In the genomic region with DNA sequence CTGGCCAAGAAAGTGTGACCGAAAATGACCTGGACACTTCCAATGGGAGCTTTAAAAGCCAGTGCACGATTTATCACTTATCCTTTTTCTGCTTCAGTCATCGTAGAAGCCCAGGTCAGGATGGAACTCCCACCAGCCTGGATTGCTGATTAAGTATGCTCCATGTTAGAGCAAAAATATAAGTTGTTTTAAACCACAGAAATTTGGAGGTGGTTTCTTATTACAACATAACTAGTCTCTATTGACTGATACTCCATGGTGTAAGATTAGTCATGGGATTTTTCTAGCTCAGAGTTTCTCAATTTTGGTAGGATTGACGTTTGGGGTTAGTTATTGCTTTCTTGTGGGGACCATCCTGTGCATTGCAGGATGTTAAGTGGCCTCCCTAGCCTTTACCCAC, we compare ENCODE assay signal across 12 cellular contexts. TPM values are rescaled to one million over a fixed set of nuclear protein-coding genes. Genes with fewer than 3 reads are reported as not detected.
"Had no signal": no experiment of that assay in that cellular context is flagged by ENCODE, and none has a peak within 500 bp of the region (broad histone marks: within the 10 kb centered on the region; RNA-seq: fewer than 3 reads in every experiment).

No MANE protein-coding gene starts in this region.

RNA-seq across cellular contexts. Expression of a gene that starts 29.7 kb away (rescaled TPM):
- total RNA-seq: activated B cell treated with CpG ODN at 0.5 μM for 24 hours, aorta, body of pancreas, glomerular endothelial cell, heart right ventricle, lower lobe of right lung, mononuclear cell, natural killer cell, right cardiac atrium, testis, transverse colon, urinary bladder had no signal
